In genomic region chr20:61419501-61419900, GRCh38 we compare ENCODE assay signal across 7 cellular contexts.
"Had no signal": no experiment of that assay in that cellular context is flagged by ENCODE, and none has a peak within 500 bp of the region (broad histone marks: within the 10 kb centered on the region; RNA-seq: fewer than 3 reads in every experiment).

No MANE protein-coding gene starts in this region.

- H3K9ac ChIP-seq: GM23248 had no signal

- H2AFZ ChIP-seq: GM23248 had no signal

- H3K27me3 Mint-ChIP-seq: IgD-negative memory B cell had no signal

- ATAC-seq: HepG2 had no signal

- FAIRE-seq: H54, HepG2 had no signal

- H3K4me3 Mint-ChIP-seq: H9, IgD-negative memory B cell had no signal

- H3K27ac Mint-ChIP-seq: IgD-negative memory B cell had no signal

- H3K36me3 Mint-ChIP-seq: IgD-negative memory B cell had no signal

- H3K9me3 Mint-ChIP-seq: IgD-negative memory B cell had no signal

- H3K27ac ChIP-seq: GM23248 had no signal

- H3K4me3 ChIP-seq: GM23248 had no signal

- H3K4me1 Mint-ChIP-seq: IgD-negative memory B cell had no signal

- DNase-seq: GM23248, GOT3, H9, HCEC 1CT had no signal
